In the genomic region with DNA sequence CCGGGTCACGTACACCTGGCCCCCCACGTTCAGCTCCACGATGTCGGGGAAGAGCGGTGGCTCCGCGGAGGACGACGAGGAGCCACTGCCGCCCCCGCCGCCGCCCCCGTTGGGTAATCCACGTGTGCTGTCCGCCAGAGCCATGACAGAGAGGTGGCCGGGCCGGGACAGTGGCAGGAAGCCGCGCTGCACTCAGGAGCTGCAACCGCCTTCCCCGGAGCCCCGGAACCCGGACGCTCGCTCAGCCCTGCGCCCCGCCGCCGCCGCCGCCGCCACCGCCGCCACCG, we compare ENCODE assay signal across 8 cellular contexts.
DNase-seq lines count a peak whose midpoint lies in the region; ATAC-seq and TF ChIP-seq lines count a peak whose summit lies in the region.

No MANE protein-coding gene starts in this region.

- TF ChIP-seq CTCF in GM06990 (IDR thresholded peaks at IDR 0.05; ENCODE audit: insufficient read depth, low read length, poor library complexity, severe bottlenecking) (no peak), cardiac fibroblast (IDR thresholded peaks at IDR 0.05; ENCODE audit: low read depth, low read length) (no peak)

- H3K4me1 ChIP-seq in muscle layer of duodenum (ENCODE audit: control insufficient read depth in 1 of 2, insufficient read depth in 2 of 2, low read length in 2 of 2): peaks cover 0 to 15% of the 10 kb centered on the region in 2 donors

- H3K4me3 ChIP-seq in GM06990 (replicated peaks; ENCODE audit: low read depth, low read length): peak overlapping the region; percentile 70
- peak overlapping the region; percentile 76 to 82 for H3K4me3 ChIP-seq in cardiac fibroblast (replicated peaks in 1 of 2; ENCODE audit: low read depth in 2 of 2, low read length in 2 of 2)
- H3K4me3 ChIP-seq in muscle layer of duodenum (ENCODE audit: low read depth in 1 of 2, low read length in 2 of 2): peak overlapping the region; percentile 59 to 88

- ATAC-seq in HG03521 (IDR thresholded peaks at IDR 0.05; ENCODE audit: unreplicated experiment): peak; percentile 33

- H3K27me3 ChIP-seq in GM06990 (replicated peaks; ENCODE audit: control insufficient read depth, insufficient read depth, low read length) (no peaks in the 10 kb centered on the region; the same call in 1 of the 2 replicates), muscle layer of duodenum (ENCODE audit: low read depth, low read length) (no peaks in the 10 kb centered on the region)

- no peak for DNase-seq in GM06990 (ENCODE audit: extremely low read depth, insufficient read length)
- no peak for DNase-seq in cardiac fibroblast (ENCODE audit: low read depth in 2 of 2)
- no peak for DNase-seq in NCI-H82 (lab: John Stamatoyannopoulos, UW)
- DNase-seq in NCI-H146 (lab: John Stamatoyannopoulos, UW): no peak
- DNase-seq in NCI-H1105 treated with DMSO at 0.1 percent for 48 hours (lab: John Stamatoyannopoulos, UW): no peak
- no peak for DNase-seq in dedifferentiated amniotic fluid mesenchymal stem cell (ENCODE audit: extremely low spot score)

- no peaks in the 10 kb centered on the region for H3K9me3 ChIP-seq in muscle layer of duodenum (ENCODE audit: control insufficient read depth in 1 of 2, low read length in 2 of 2)

- H3K27ac ChIP-seq in muscle layer of duodenum (ENCODE audit: low read length): peak overlapping the region; percentile 78

- no peaks in the 10 kb centered on the region for H3K36me3 ChIP-seq in GM06990 (ENCODE audit: control insufficient read depth, insufficient read depth, low read length)
- H3K36me3 ChIP-seq in muscle layer of duodenum (ENCODE audit: control insufficient read depth in 1 of 2, insufficient read depth in 2 of 2, low read length in 2 of 2): no peaks in the 10 kb centered on the region
